ENCODE assay signal across 22 cellular contexts in the genomic region with DNA sequence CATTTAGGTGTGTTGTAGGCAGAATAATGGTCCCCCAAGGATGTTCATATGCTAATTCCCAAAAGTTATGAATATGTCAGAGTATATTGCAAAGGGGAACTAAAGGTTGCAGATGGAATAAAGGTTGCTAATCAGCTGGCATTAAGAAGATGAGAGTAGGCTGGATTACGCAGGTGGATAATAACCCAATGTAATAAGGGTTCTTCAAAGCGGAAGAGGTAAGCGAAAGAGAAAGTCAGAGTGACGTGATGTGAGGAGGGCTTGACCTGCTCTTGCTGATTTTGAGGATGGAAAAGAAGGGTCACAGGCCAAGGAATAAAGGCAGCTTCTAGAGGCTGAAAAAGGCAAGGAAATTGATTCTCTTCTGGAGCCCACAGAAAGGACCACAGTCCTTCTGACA.
"Had no signal": no experiment of that assay in that cellular context is flagged by ENCODE, and none has a peak within 500 bp of the region (broad histone marks: within the 10 kb centered on the region; RNA-seq: fewer than 3 reads in every experiment).

No MANE protein-coding gene starts in this region.

- H3K27ac ChIP-seq: PC-9, Peyer's patch, SJCRH30 had no signal

- H3K4me2 ChIP-seq: PC-9 had no signal

- H2AFZ ChIP-seq: PC-9 had no signal

- ATAC-seq: Right ventricle myocardium inferior, T-cell had no signal

- H3K4me3 ChIP-seq: MG63, PC-9, Peyer's patch, SJCRH30 had no signal

- DNase-seq: KBM-7, MG63, NCI-H1092, NCI-H1105 treated with DMSO at 0.1 percent for 48 hours, NCI-H1417 treated with DMSO at 0.1 percent for 48 hours, NCI-H146, NCI-H1694 treated with DMSO at 0.1 percent for 48 hours, NCI-H1930, NCI-H2081, NCI-H2107, NCI-H2227 treated with DMSO at 0.1 percent for 48 hours, NCI-H524, NCI-H526 treated with DMSO at 0.1 percent for 48 hours, NCI-H748 treated with DMSO at 0.1 percent for 48 hours, OCI-M1, PC-9, Peyer's patch, SHP77 treated with DMSO at 0.1 percent for 48 hours, SJCRH30, SW 1271, T-cell had no signal

- H3K27me3 ChIP-seq: MG63, Peyer's patch, SJCRH30 had no signal

- H3K4me1 ChIP-seq: Peyer's patch had no signal

- H3K9me3 ChIP-seq: MG63, Peyer's patch, SJCRH30 had no signal

- H3K36me3 ChIP-seq: MG63, Peyer's patch, SJCRH30 had no signal
